Comparison of ENCODE assay signal across 9 cellular contexts in the genomic region with DNA sequence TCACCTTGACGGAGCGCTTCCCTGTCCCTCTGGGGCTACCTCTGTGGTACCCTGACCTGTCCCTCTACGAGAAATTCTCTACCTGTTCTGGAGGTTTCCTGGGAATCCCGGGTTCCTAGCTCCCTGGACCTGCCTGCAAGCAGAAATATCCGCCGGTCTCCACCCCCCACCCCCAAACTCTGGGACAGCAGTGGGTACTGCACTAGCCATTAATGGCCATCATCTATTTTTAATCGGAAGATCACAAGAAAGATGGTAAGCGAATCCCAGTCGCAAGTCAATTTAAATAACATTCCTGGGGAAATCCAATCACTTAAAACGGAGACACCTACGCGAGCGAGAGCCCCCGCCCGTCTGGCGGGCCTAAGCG. TPM values are rescaled to one million over a fixed set of nuclear protein-coding genes. Genes with fewer than 3 reads are reported as not detected.
DNase-seq lines count a peak whose midpoint lies in the region; ATAC-seq and TF ChIP-seq lines count a peak whose summit lies in the region.
"Had no signal": no experiment of that assay in that cellular context is flagged by ENCODE, and none has a peak within 500 bp of the region (broad histone marks: within the 10 kb centered on the region; RNA-seq: fewer than 3 reads in every experiment).

No MANE protein-coding gene starts in this region.

- H4K8ac ChIP-seq in neuronal stem cell (ENCODE audit: low read depth, low read length) = no peak overlapping the region

- no peaks in the 10 kb centered on the region for H3K79me1 ChIP-seq in neuronal stem cell (ENCODE audit: low read depth, low read length)

- H2BK5ac ChIP-seq in neuronal stem cell (ENCODE audit: low read length) = no peak overlapping the region

- H3K9ac ChIP-seq in neuronal stem cell (ENCODE audit: low read depth, low read length, poor library complexity) = no peak overlapping the region

- H3K27me3 ChIP-seq in MG63 (peaks cover 45% of the 10 kb centered on the region), neuronal stem cell (ENCODE audit: control insufficient read depth in 3 of 3, insufficient read depth in 3 of 3, low read depth in 1 of 3, low read length in 3 of 3) (peaks cover 15 to 89% (median 39%) of the 10 kb centered on the region in 3 experiments)

- no peak overlapping the region for H3K27ac ChIP-seq in neuronal stem cell (replicated peaks; ENCODE audit: low read length)

- H2BK15ac ChIP-seq in neuronal stem cell (ENCODE audit: low read length) = no peak overlapping the region

- no peak overlapping the region for H3K18ac ChIP-seq in neuronal stem cell (ENCODE audit: low read length)

- peak overlapping the region in 1 of 7 donors; percentile 15 for H3K27ac Mint-ChIP-seq in CD14-positive monocyte
- peak overlapping the region in 1 of 2 donors; percentile 59 for H3K27ac Mint-ChIP-seq in effector memory CD8-positive, alpha-beta T cell

- peak overlapping the region; percentile 94 for H3K4me2 ChIP-seq in neuronal stem cell (ENCODE audit: insufficient read depth, low read length, poor library complexity, severe bottlenecking)

- H3K14ac ChIP-seq in neuronal stem cell (ENCODE audit: low read length) = no peak overlapping the region

- peaks cover 9 to 12% of the 10 kb centered on the region in 2 donors for H3K36me3 Mint-ChIP-seq in CD14-positive monocyte
- no peaks in the 10 kb centered on the region for H3K36me3 Mint-ChIP-seq in effector memory CD8-positive, alpha-beta T cell (ENCODE audit: insufficient read depth)

- peaks cover 0 to 15% (median 12%) of the 10 kb centered on the region in 7 donors for H3K9me3 Mint-ChIP-seq in CD14-positive monocyte
- H3K9me3 Mint-ChIP-seq in effector memory CD8-positive, alpha-beta T cell = no peaks in the 10 kb centered on the region

- no peak overlapping the region for H3K23ac ChIP-seq in neuronal stem cell (ENCODE audit: low read depth, low read length, poor library complexity)

- no peak for ATAC-seq in effector memory CD8-positive, alpha-beta T cell (replicated peaks)
- ATAC-seq in GM18909 (IDR thresholded peaks at IDR 0.05; ENCODE audit: poor library complexity, unreplicated experiment) = no peak

- WGBS in neuronal stem cell (ENCODE audit: extremely low coverage in 2 of 2, insufficient read length in 2 of 2, insufficient replicate concordance in 1 of 2), 2 donors = no CpG with 5 or more reads among the region's 17 CpGs

- H3K4ac ChIP-seq in neuronal stem cell (ENCODE audit: low read length) = no peak overlapping the region

- intact Hi-C loops in CD14-positive monocyte (cut with micrococcal nuclease) = loop anchor here in 1 of 2 donors (10.0 kb wide), 1 partner anchor 190 kb away; no protein-coding TSS in a partner anchor

- TF ChIP-seq CTCF in CD14-positive monocyte (IDR thresholded peaks at IDR 0.05) = no peak

- H2AK5ac ChIP-seq in neuronal stem cell (ENCODE audit: low read depth, low read length) = no peak overlapping the region

- peaks cover 25% of the 10 kb centered on the region for H3K4me1 Mint-ChIP-seq in CD14-positive monocyte
- H3K4me1 Mint-ChIP-seq in effector memory CD8-positive, alpha-beta T cell (ENCODE audit: low read depth in 2 of 2) = peaks cover 10 to 12% of the 10 kb centered on the region in 2 donors

- no peak overlapping the region for H2BK120ac ChIP-seq in neuronal stem cell (ENCODE audit: low read depth, low read length)

- no peaks in the 10 kb centered on the region for H3K36me3 ChIP-seq in MG63
- H3K36me3 ChIP-seq in neuronal stem cell (replicated peaks in 1 of 2; ENCODE audit: control insufficient read depth in 2 of 2, insufficient read depth in 2 of 2, low read length in 2 of 2) = no peaks in the 10 kb centered on the region

- H3K9me3 ChIP-seq in MG63 (no peaks in the 10 kb centered on the region), neuronal stem cell (replicated peaks in 1 of 2; ENCODE audit: control insufficient read depth in 2 of 2, insufficient read depth in 1 of 2, low read depth in 1 of 2, low read length in 2 of 2) (no peaks in the 10 kb centered on the region)

- DNase-seq in CD14-positive monocyte (ENCODE audit: low spot score) (no peak), MG63 (no peak), neuronal stem cell (ENCODE audit: low spot score) (no peak), iPS-NIHi7 (ENCODE audit: extremely low spot score) (no peak), H4 (ENCODE audit: low spot score) (no peak), GM19238 (ENCODE audit: insufficient read length, low spot score) (no peak)
- no peak for DNase-seq in effector memory CD8-positive, alpha-beta T cell
- DNase-seq: NK-92 treated with Interleukin-12 subunit alpha and Interleukin-12 subunit beta, amount 100 ng/mL, for 24 hours had no signal

- H4K91ac ChIP-seq in neuronal stem cell (ENCODE audit: low read depth, low read length, poor library complexity) = no peak overlapping the region

- H3K4me3 ChIP-seq in MG63 (peak overlapping the region; percentile 38), neuronal stem cell (ENCODE audit: low read length in 2 of 2) (peak overlapping the region in 1 of 2 donors; percentile 60)

- H2AFZ ChIP-seq in neuronal stem cell (ENCODE audit: low read length) = peak overlapping the region; percentile 99

- H3K27me3 Mint-ChIP-seq in CD14-positive monocyte (ENCODE audit: low read depth in 3 of 3) = peaks cover 32 to 46% (median 34%) of the 10 kb centered on the region in 3 donors
- peaks cover 54 to 56% of the 10 kb centered on the region in 2 donors for H3K27me3 Mint-ChIP-seq in effector memory CD8-positive, alpha-beta T cell

- H3K4me1 ChIP-seq in neuronal stem cell (ENCODE audit: control insufficient read depth in 2 of 2, insufficient read depth in 1 of 2, low read depth in 1 of 2, low read length in 2 of 2) = peaks cover 0 to 5% of the 10 kb centered on the region in 2 donors

- peak overlapping the region; percentile 79 to 86 for H3K4me3 Mint-ChIP-seq in CD14-positive monocyte
- H3K4me3 Mint-ChIP-seq in effector memory CD8-positive, alpha-beta T cell = peak overlapping the region; percentile 79 to 81

- no peak overlapping the region for H2BK12ac ChIP-seq in neuronal stem cell (ENCODE audit: low read length)

RNA-seq across cellular contexts. Expression of a gene that starts 0.4 kb away (rescaled TPM):
- not detected for polyA plus RNA-seq in CD14-positive monocyte
- total RNA-seq in MG63 (2014; rRNA removed; shearing (Covaris generic); ENCODE audit: low replicate concordance) = not detected in 2 replicates
- polyA plus RNA-seq in neuronal stem cell (2013, experiment 1 of 2) = 0.01 TPM
- not detected for polyA plus RNA-seq in neuronal stem cell (2013, experiment 2 of 2)
- 0.15 TPM in 1 of 2 replicates, not detected in the other for total RNA-seq in H4 (2014; rRNA removed; shearing (Covaris generic))
